Comparison of ENCODE assay signal across 22 cellular contexts in the genomic region with DNA sequence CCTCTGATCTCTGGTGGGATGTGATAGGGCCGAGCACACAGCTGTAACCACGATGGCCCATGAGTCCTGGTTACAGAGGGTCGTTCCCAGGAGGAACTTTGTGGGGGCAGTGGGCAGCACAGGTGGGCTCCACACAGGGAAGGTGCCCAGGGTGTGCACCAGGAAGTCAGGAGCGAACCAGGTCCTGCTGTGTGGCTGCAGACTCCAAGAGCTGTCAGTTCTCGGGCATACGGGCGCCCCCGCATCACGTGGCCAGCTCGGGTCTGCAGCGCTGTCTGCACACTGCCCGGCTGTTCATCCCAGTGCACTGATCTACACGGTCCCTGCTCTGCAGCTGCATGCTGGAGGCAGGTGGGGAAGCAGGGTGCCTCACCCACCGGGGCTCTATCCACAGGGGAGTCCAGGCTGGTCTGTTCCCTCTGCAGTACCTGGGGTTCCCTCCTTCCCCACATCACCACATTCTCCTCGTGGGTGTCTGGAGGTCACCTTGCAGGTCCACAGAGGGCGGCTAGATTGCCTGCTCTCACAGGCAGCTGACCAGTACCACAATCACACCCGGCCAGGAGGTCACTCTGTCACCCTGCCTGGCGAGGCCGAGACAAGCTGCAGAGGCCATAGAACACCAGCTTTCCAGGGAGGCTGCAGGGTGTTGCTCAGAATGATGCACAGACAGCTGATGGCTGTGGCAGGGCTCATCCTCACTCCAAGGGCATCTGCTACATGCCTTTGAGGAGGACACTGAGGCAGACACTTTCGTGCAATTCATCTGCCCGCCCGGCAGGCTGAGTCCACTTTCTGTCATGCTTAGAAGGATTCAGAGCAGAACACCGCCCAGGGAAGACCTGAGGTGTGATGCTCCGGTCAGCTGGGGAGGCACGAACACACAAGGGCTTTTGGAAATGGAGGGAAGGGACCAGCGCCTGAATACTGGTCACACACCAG.
"Had no signal": no experiment of that assay in that cellular context is flagged by ENCODE, and none has a peak within 500 bp of the region (broad histone marks: within the 10 kb centered on the region; RNA-seq: fewer than 3 reads in every experiment).

No MANE protein-coding gene starts in this region.

- H3K36me3 ChIP-seq: cardiac muscle cell, colonic mucosa, neural progenitor cell had no signal

- H3K36me3 Mint-ChIP-seq: natural killer cell treated with Interleukin-12 subunit alpha and Interleukin-12 subunit beta and Interleukin-15 and Interleukin-18, amount 100 ng/mL, for 72 hours had no signal

- H3K9ac ChIP-seq: neural progenitor cell, parathyroid adenoma had no signal

- H3K9me3 Mint-ChIP-seq: memory B cell; natural killer cell treated with Interleukin-12 subunit alpha and Interleukin-12 subunit beta and Interleukin-15 and Interleukin-18, amount 100 ng/mL, for 72 hours; neural progenitor cell had no signal

- H3K4me2 ChIP-seq: hepatocyte, neural progenitor cell had no signal

- H3K9me3 ChIP-seq: colonic mucosa, esophagus squamous epithelium, psoas muscle, testis, tibial nerve had no signal

- H3K27me3 ChIP-seq: cardiac muscle cell, colonic mucosa, esophagus squamous epithelium, hepatocyte, neural progenitor cell, testis, tibial nerve had no signal

- H3K27ac Mint-ChIP-seq: memory B cell, neural progenitor cell had no signal

- H3K4me1 ChIP-seq: colonic mucosa, neural progenitor cell, parathyroid adenoma, psoas muscle, testis, tibial nerve had no signal

- H2AFZ ChIP-seq: hepatocyte, neural progenitor cell, parathyroid adenoma had no signal

- H3K27ac ChIP-seq: cardiac muscle cell, colonic mucosa, hepatocyte, neural progenitor cell, parathyroid adenoma, psoas muscle, skin epidermis, testis, tibial nerve had no signal

- H3K79me2 ChIP-seq: hepatocyte, parathyroid adenoma had no signal

- H3K4me3 Mint-ChIP-seq: memory B cell; natural killer cell treated with Interleukin-12 subunit alpha and Interleukin-12 subunit beta and Interleukin-15 and Interleukin-18, amount 100 ng/mL, for 72 hours; neural progenitor cell had no signal

- DNase-seq: cerebellar nuclear complex; colonic mucosa; dermis blood vessel endothelial cell; esophagus squamous epithelium; foreskin melanocyte; kidney glomerular epithelial cell; midbrain; occipital lobe; psoas muscle; retina; stimulated activated CD4-positive, alpha-beta T cell treated with anti-CD3 and anti-CD28 coated beads, Interleukin-12 subunit alpha, Interleukin-12 subunit beta, amount 100 ng/mL, for 4 hours; stimulated activated naive CD4-positive, alpha-beta T cell treated with Interleukin-2 at 50 U/mL for 16 hours; testis had no signal

- H3K4me1 Mint-ChIP-seq: memory B cell had no signal

- H3K4me3 ChIP-seq: cardiac muscle cell, colonic mucosa, esophagus squamous epithelium, hepatocyte, neural progenitor cell, psoas muscle, skin epidermis, testis, tibial nerve had no signal

- ATAC-seq: natural killer cell treated with Interleukin-12 subunit alpha and Interleukin-12 subunit beta and Interleukin-15 and Interleukin-18, amount 100 ng/mL, for 72 hours; psoas muscle; sciatic nerve had no signal
